Comparison of ENCODE assay signal across 1 cellular context in genomic region chr2:129181433-129181832, GRCh38.
TF ChIP-seq lines count a peak whose summit lies in the region.

No MANE protein-coding gene starts in this region.

TF ChIP-seq in GM12878, 131 proteins besides CTCF, POLR2A, EP300 and RAD21:
- peak; percentile 19; the same call in 1 of the 2 replicates for TF ChIP-seq IRF4 (IDR thresholded peaks at IDR 0.05; ENCODE audit: low read depth, low read length)
- TF ChIP-seq IRF5 (IDR thresholded peaks at IDR 0.05; ENCODE audit: borderline replicate concordance), result no peak
- no peak for TF ChIP-seq TARDBP (IDR thresholded peaks at IDR 0.05; ENCODE audit: borderline replicate concordance)
- no peak for TF ChIP-seq BCL11A (IDR thresholded peaks at IDR 0.05; ENCODE audit: low read depth, low read length)
- peak; percentile 85 for TF ChIP-seq JUNB (IDR thresholded peaks at IDR 0.05)
- no peak for TF ChIP-seq SREBF1 (IDR thresholded peaks at IDR 0.05; ENCODE audit: low read length)
- TF ChIP-seq CHD2 (IDR thresholded peaks at IDR 0.05; ENCODE audit: borderline replicate concordance, low read depth, low read length), result no peak
- no peak for TF ChIP-seq ZZZ3 (IDR thresholded peaks at IDR 0.05; ENCODE audit: control insufficient read depth, insufficient read length, low read depth)
- 0 out of 2 replicates have a peak, but pooled peaks have one; percentile 24 for TF ChIP-seq ATF2 (IDR thresholded peaks at IDR 0.05; ENCODE audit: low read length)
- no peak for TF ChIP-seq PBX3 (IDR thresholded peaks at IDR 0.05; ENCODE audit: insufficient replicate concordance, low read depth, low read length)
- no peak for TF ChIP-seq CBX5 (IDR thresholded peaks at IDR 0.05; ENCODE audit: low read depth)
- no peak for TF ChIP-seq ZNF207 (IDR thresholded peaks at IDR 0.05; ENCODE audit: borderline replicate concordance)
- peak; percentile 39; the same call in 1 of the 2 replicates for TF ChIP-seq NFIC (IDR thresholded peaks at IDR 0.05; ENCODE audit: low read depth, low read length)
- TF ChIP-seq ELK1 (IDR thresholded peaks at IDR 0.05; ENCODE audit: low read depth, low read length), result no peak
- no peak for TF ChIP-seq RELA (IDR thresholded peaks at IDR 0.05; ENCODE audit: borderline replicate concordance, partially characterized antibody)
- no peak for TF ChIP-seq NR2F1 (conservative IDR thresholded peaks at IDR 0.05)
- TF ChIP-seq SMAD5 (IDR thresholded peaks at IDR 0.05; ENCODE audit: low read depth), result no peak
TF ChIP-seq in GM12878: peak in this region for 4.
